18 cellular contexts compared by ENCODE assay signal in the genomic region with DNA sequence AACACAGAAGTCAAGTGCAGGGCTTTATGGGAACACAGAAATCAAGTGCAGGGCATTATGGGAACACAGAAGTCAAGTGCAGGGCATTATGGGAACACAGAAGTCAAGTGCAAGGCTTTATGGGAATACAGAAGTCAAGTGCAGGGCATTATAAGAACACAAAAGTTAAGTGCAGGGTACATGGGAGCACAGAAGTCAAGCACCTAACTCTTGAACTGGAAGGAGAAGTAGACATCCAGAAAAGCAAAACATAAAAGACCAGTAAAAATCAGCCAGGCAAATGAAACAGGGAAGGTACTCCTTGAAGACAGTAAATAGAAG. TPM values are rescaled to one million over a fixed set of nuclear protein-coding genes. Genes with fewer than 3 reads are reported as not detected.
DNase-seq lines count a peak whose midpoint lies in the region; ATAC-seq, FAIRE-seq and TF ChIP-seq lines count a peak whose summit lies in the region.
"Had no signal": no experiment of that assay in that cellular context is flagged by ENCODE, and none has a peak within 500 bp of the region (broad histone marks: within the 10 kb centered on the region; RNA-seq: fewer than 3 reads in every experiment).

No MANE protein-coding gene starts in this region.

- H3K4me2 ChIP-seq in GM12878 (ENCODE audit: control insufficient read depth, insufficient read depth), result no peak overlapping the region

- intact Hi-C loops in CD8-positive, alpha-beta T cell (cut with DNase I, micrococcal nuclease), result loop anchor here in 1 of 2 experiments (1.0 kb wide), 1 partner anchor 19 kb away; no protein-coding TSS in a partner anchor
- intact Hi-C loops in GM12878 (cut with micrococcal nuclease; ENCODE audit: unreplicated experiment) (no loop called here), natural killer cell (cut with micrococcal nuclease) (no loop called here)

- SMC1A ChIA-PET in GM12878 (lab: Charles Lee; ENCODE audit: uncharacterized antibody, unreplicated experiment), result interaction anchor here (1.2 to 3.1 kb wide), 5 partner anchors 10 to 97 kb away, joined by 3 to 23 read pairs (median 18); no protein-coding TSS in a partner anchor

- no peak overlapping the region for H3K27ac ChIP-seq in CD8-positive, alpha-beta T cell (ENCODE audit: low read depth, low read length)
- peak overlapping the region; percentile 99; the same call in 1 of the 2 replicates for H3K27ac ChIP-seq in GM12878 (ENCODE audit: control insufficient read depth, insufficient read depth)
- H3K27ac ChIP-seq: GM23248 had no signal

- POLR2A ChIA-PET in activated CD4-positive, alpha-beta T cell treated with anti-CD3 and anti-CD28 coated beads, Interleukin-2, amount 10 ng/mL, durations not matched to agents 7 days and 5 days (lab: Charles Lee), result no interaction called here
- POLR2A ChIA-PET in CD8-positive, alpha-beta T cell (lab: Charles Lee), result no interaction called here
- POLR2A ChIA-PET in GM12878 (lab: Charles Lee), result interaction anchor here (0.6 kb wide), 1 partner anchor 52 kb away, joined by 6 read pairs; no protein-coding TSS in a partner anchor

- DNase-seq in activated CD4-positive, alpha-beta T cell treated with anti-CD3 and anti-CD28 coated beads, Interleukin-2, amount 10 ng/mL, durations not matched to agents 7 days and 5 days, result no peak
- DNase-seq in activated CD4-positive, alpha-beta T cell treated with anti-CD3 and anti-CD28 coated beads for 1 hour, result no peak
- DNase-seq in CD8-positive, alpha-beta T cell, result no peak
- no peak for DNase-seq in GM12878 (ENCODE audit: low read depth, low spot score)
- DNase-seq in natural killer cell, result no peak
- no peak for DNase-seq in stimulated activated CD8-positive, alpha-beta memory T cell treated with anti-CD3 and anti-CD28 coated beads, Interleukin-4, amount 100 ng/mL, for 48 hours
- DNase-seq in MV-4-11 (lab: John Stamatoyannopoulos, UW), result no peak
- DNase-seq: 8988T, DND-41, GM23248, NCI-H1417 treated with DMSO at 0.1 percent for 48 hours, NCI-H1930, NCI-H2171 treated with DMSO at 0.1 percent for 48 hours, NCI-H446 treated with DMSO at 0.1 percent for 48 hours, NCI-H774 had no signal

- no peak for TF ChIP-seq CTCF in CD8-positive, alpha-beta T cell (IDR thresholded peaks at IDR 0.05)
- no peak for TF ChIP-seq CTCF in GM12878 (IDR thresholded peaks at IDR 0.05 in 2 of 3, conservative IDR thresholded peaks at IDR 0.05 in 1 of 3; ENCODE audit: control insufficient read depth in 2 of 3, extremely low read depth in 1 of 3, insufficient read depth in 1 of 3, low read depth in 3 of 3, low read length in 3 of 3)
- TF ChIP-seq CTCF in natural killer cell (IDR thresholded peaks at IDR 0.05), result no peak

- no peak overlapping the region for H3K4me3 Mint-ChIP-seq in activated CD4-positive, alpha-beta T cell treated with anti-CD3 and anti-CD28 coated beads, Interleukin-2, amount 10 ng/mL, durations not matched to agents 7 days and 5 days
- no peak overlapping the region for H3K4me3 Mint-ChIP-seq in CD8-positive, alpha-beta T cell
- H3K4me3 Mint-ChIP-seq in natural killer cell, result peak overlapping the region; percentile 88
- no peak overlapping the region for H3K4me3 Mint-ChIP-seq in stimulated activated memory B cell treated with anti-CD40 and anti-IgM and Interleukin-4, amounts not matched to agents 10 μg/mL and 1 μg/mL and 100 μg/mL, for 72 hours

- RAD21 ChIA-PET in GM12878 (lab: Charles Lee; ENCODE audit: unreplicated experiment), result no interaction called here

- H2AFZ ChIP-seq in GM12878 (ENCODE audit: control insufficient read depth, low read depth, low read length), result no peak overlapping the region
- H2AFZ ChIP-seq: GM23248 had no signal

- TF ChIP-seq EP300 in GM12878 (IDR thresholded peaks at IDR 0.05; ENCODE audit: borderline replicate concordance in 1 of 2, control insufficient read depth in 1 of 2, low read depth in 2 of 2, low read length in 2 of 2), result no peak

- no peak for ATAC-seq in CD8-positive, alpha-beta T cell
- ATAC-seq in GM12878 (no peak), natural killer cell (no peak)
- ATAC-seq in stimulated activated memory B cell treated with anti-CD40 and anti-IgM and Interleukin-4, amounts not matched to agents 10 μg/mL and 1 μg/mL and 100 μg/mL, for 72 hours, result no peak
- ATAC-seq: HCT116 had no signal

- H3K36me3 Mint-ChIP-seq in activated CD4-positive, alpha-beta T cell treated with anti-CD3 and anti-CD28 coated beads, Interleukin-2, amount 10 ng/mL, durations not matched to agents 7 days and 5 days (ENCODE audit: low read depth), result peaks cover 7% of the 10 kb centered on the region
- H3K36me3 Mint-ChIP-seq in CD8-positive, alpha-beta T cell, result no peaks in the 10 kb centered on the region
- no peaks in the 10 kb centered on the region for H3K36me3 Mint-ChIP-seq in natural killer cell
- H3K36me3 Mint-ChIP-seq in stimulated activated memory B cell treated with anti-CD40 and anti-IgM and Interleukin-4, amounts not matched to agents 10 μg/mL and 1 μg/mL and 100 μg/mL, for 72 hours, result peaks cover 6% of the 10 kb centered on the region

- no peaks in the 10 kb centered on the region for H3K27me3 Mint-ChIP-seq in activated CD4-positive, alpha-beta T cell treated with anti-CD3 and anti-CD28 coated beads, Interleukin-2, amount 10 ng/mL, durations not matched to agents 7 days and 5 days
- H3K27me3 Mint-ChIP-seq in CD8-positive, alpha-beta T cell (ENCODE audit: low read depth), result no peaks in the 10 kb centered on the region
- H3K27me3 Mint-ChIP-seq in natural killer cell (ENCODE audit: low read depth in 2 of 2), result no peaks in the 10 kb centered on the region
- H3K27me3 Mint-ChIP-seq in stimulated activated memory B cell treated with anti-CD40 and anti-IgM and Interleukin-4, amounts not matched to agents 10 μg/mL and 1 μg/mL and 100 μg/mL, for 72 hours, result no peaks in the 10 kb centered on the region

- peaks cover 23% of the 10 kb centered on the region for H3K4me1 ChIP-seq in CD8-positive, alpha-beta T cell (ENCODE audit: insufficient read depth, low read length)
- peaks cover 55% of the 10 kb centered on the region for H3K4me1 ChIP-seq in GM12878 (ENCODE audit: control insufficient read depth, insufficient read depth, low read length)

- no peak overlapping the region for H3K9ac ChIP-seq in GM12878 (ENCODE audit: control insufficient read depth, insufficient read depth, low read length)
- H3K9ac ChIP-seq: GM23248 had no signal

- H3K79me2 ChIP-seq in GM12878 (ENCODE audit: control insufficient read depth, insufficient read depth, low read length), result peaks cover 87% of the 10 kb centered on the region

- peaks cover 69% of the 10 kb centered on the region for H3K4me1 Mint-ChIP-seq in activated CD4-positive, alpha-beta T cell treated with anti-CD3 and anti-CD28 coated beads, Interleukin-2, amount 10 ng/mL, durations not matched to agents 7 days and 5 days
- H3K4me1 Mint-ChIP-seq in CD8-positive, alpha-beta T cell (ENCODE audit: low read depth), result peaks cover 60% of the 10 kb centered on the region
- peaks cover 91% of the 10 kb centered on the region in 2 donors for H3K4me1 Mint-ChIP-seq in natural killer cell
- H3K4me1 Mint-ChIP-seq in stimulated activated memory B cell treated with anti-CD40 and anti-IgM and Interleukin-4, amounts not matched to agents 10 μg/mL and 1 μg/mL and 100 μg/mL, for 72 hours, result peaks cover 58% of the 10 kb centered on the region

- FAIRE-seq in GM12878 (lab: Jason Lieb, UNC), result no peak
- FAIRE-seq: G401.6 had no signal

- CTCF ChIA-PET in activated CD4-positive, alpha-beta T cell treated with anti-CD3 and anti-CD28 coated beads, Interleukin-2, amount 10 ng/mL, durations not matched to agents 7 days and 5 days (lab: Charles Lee), result interaction anchor here (0.6 kb wide), 1 partner anchor 10 kb away, joined by 3 read pairs; no protein-coding TSS in a partner anchor
- CTCF ChIA-PET in CD8-positive, alpha-beta T cell (lab: Charles Lee), result interaction anchor here (0.7 kb wide), 1 partner anchor 95 kb away, joined by 3 read pairs; no protein-coding TSS in a partner anchor
- CTCF ChIA-PET in GM12878 (lab: Yijun Ruan, JAX), result no interaction called here

- no peak for TF ChIP-seq POLR2A in GM12878 (IDR thresholded peaks at IDR 0.05; ENCODE audit: low read depth, low read length)

- H3K27me3 ChIP-seq in CD8-positive, alpha-beta T cell (ENCODE audit: insufficient read depth, low read length), result no peaks in the 10 kb centered on the region
- H3K27me3 ChIP-seq in GM12878 (replicated peaks in 1 of 2; ENCODE audit: control insufficient read depth in 2 of 2, insufficient read depth in 2 of 2, low read length in 1 of 2), result no peaks in the 10 kb centered on the region

- no peak overlapping the region for H3K4me3 ChIP-seq in CD8-positive, alpha-beta T cell (ENCODE audit: low read depth, low read length)
- H3K4me3 ChIP-seq in GM12878, result no peak overlapping the region
- H3K4me3 ChIP-seq: GM23248 had no signal

- in situ Hi-C loops in GM12878 (cut with MboI), result no loop called here

- no peaks in the 10 kb centered on the region for H4K20me1 ChIP-seq in GM12878 (ENCODE audit: control insufficient read depth, insufficient read depth)

- H3K36me3 ChIP-seq in CD8-positive, alpha-beta T cell (ENCODE audit: insufficient read depth, low read length), result no peaks in the 10 kb centered on the region
- peaks cover 0 to 2% of the 10 kb centered on the region in 2 experiments; a peak in 2 of 4 replicates for H3K36me3 ChIP-seq in GM12878 (ENCODE audit: control insufficient read depth in 2 of 2, insufficient read depth in 2 of 2, low read length in 1 of 2)

- no peaks in the 10 kb centered on the region for H3K9me3 ChIP-seq in CD8-positive, alpha-beta T cell (ENCODE audit: low read length)
- H3K9me3 ChIP-seq in GM12878 (replicated peaks; ENCODE audit: control insufficient read depth, insufficient read depth, low read length), result peaks cover 11% of the 10 kb centered on the region

- no peak for TF ChIP-seq RAD21 in GM12878 (IDR thresholded peaks at IDR 0.05; ENCODE audit: insufficient read depth, low read depth, low read length)

- H3K27ac Mint-ChIP-seq in activated CD4-positive, alpha-beta T cell treated with anti-CD3 and anti-CD28 coated beads, Interleukin-2, amount 10 ng/mL, durations not matched to agents 7 days and 5 days, result peak overlapping the region; percentile 48
- H3K27ac Mint-ChIP-seq in CD8-positive, alpha-beta T cell, result peak overlapping the region; percentile 81
- H3K27ac Mint-ChIP-seq in natural killer cell, result peak overlapping the region; percentile 98 to 99
- no peak overlapping the region for H3K27ac Mint-ChIP-seq in stimulated activated memory B cell treated with anti-CD40 and anti-IgM and Interleukin-4, amounts not matched to agents 10 μg/mL and 1 μg/mL and 100 μg/mL, for 72 hours

- H3K9me3 Mint-ChIP-seq in activated CD4-positive, alpha-beta T cell treated with anti-CD3 and anti-CD28 coated beads, Interleukin-2, amount 10 ng/mL, durations not matched to agents 7 days and 5 days, result peaks cover 11% of the 10 kb centered on the region
- H3K9me3 Mint-ChIP-seq in CD8-positive, alpha-beta T cell, result no peaks in the 10 kb centered on the region
- no peaks in the 10 kb centered on the region for H3K9me3 Mint-ChIP-seq in natural killer cell
- peaks cover 3% of the 10 kb centered on the region for H3K9me3 Mint-ChIP-seq in stimulated activated memory B cell treated with anti-CD40 and anti-IgM and Interleukin-4, amounts not matched to agents 10 μg/mL and 1 μg/mL and 100 μg/mL, for 72 hours

- BruUV-seq in GM12878 (replicated peaks; lab: Mats Ljungman, UMichigan), result no TSS peak

RNA-seq across cellular contexts. Expression of a gene that starts 53.0 kb away (rescaled TPM):
- 1 to 10 TPM; 2.4 TPM for total RNA-seq in activated CD4-positive, alpha-beta T cell treated with anti-CD3 and anti-CD28 coated beads, Interleukin-2, amount 10 ng/mL, durations not matched to agents 7 days and 5 days
- 1 to 10 TPM; 5.6 to 7.6 TPM for total RNA-seq in CD8-positive, alpha-beta T cell
- 121 and 123 TPM in 2 replicates for total RNA-seq in GM12878 (2013; cell fraction: nucleolus; rRNA removed)
- 16.3 and 16.8 TPM in 2 replicates for total RNA-seq in GM12878 (2014; rRNA removed)
- 14.6 and 15.1 TPM in 2 replicates for total RNA-seq in GM12878 (2014; rRNA removed; fragmentation: Illumina TruSeq; extraction: Trizol)
- total RNA-seq in GM12878 (2021), result 18.0 and 20.6 TPM in 2 replicates
- 5.7 TPM for polyA plus RNA-seq in GM12878 (2011; ENCODE audit: low read depth)
- 40.1 and 41.4 TPM in 2 replicates for polyA plus RNA-seq in GM12878 (2011; rRNA removed)
- 32.8 and 36.8 TPM in 2 replicates for polyA plus RNA-seq in GM12878 (2011; cell fraction: cytosol; rRNA removed)
- 40.6 and 41.7 TPM in 2 replicates for polyA plus RNA-seq in GM12878 (2011; cell fraction: nucleus; rRNA removed)
- 8.8 and 11.5 TPM in 2 replicates for polyA plus RNA-seq in GM12878 (2012)
- 9.8 and 10.2 TPM in 2 replicates for polyA plus RNA-seq in GM12878 (2014; fragmentation: Illumina TruSeq; extraction: Trizol)
- 1 to 10 TPM; 6.5 to 7.9 TPM for polyA plus RNA-seq in GM12878 (2014; fragmentation: Nextera tagmentation; extraction: Ambion mirVana)
- polyA plus RNA-seq in GM12878 (2014; rRNA removed), result 14.8 and 16.1 TPM in 2 replicates
- 10 to 100 TPM; 16.9 to 22.8 TPM for polyA plus RNA-seq in GM12878 (2016; fragmentation: Nextera tagmentation; extraction: Ambion mirVana)
- polyA minus RNA-seq in GM12878 (2011; rRNA and poly(A)+ RNA removed), result 70.4 and 77.3 TPM in 2 replicates
- 22.9 and 27.3 TPM in 2 replicates for polyA minus RNA-seq in GM12878 (2011; cell fraction: cytosol; rRNA and poly(A)+ RNA removed)
- polyA minus RNA-seq in GM12878 (2011; cell fraction: nucleus; rRNA and poly(A)+ RNA removed), result 48.8 and 86.5 TPM in 2 replicates
- total RNA-seq in natural killer cell, result 10 to 100 TPM; 59.7 to 74.5 (median 71.2) TPM
